1 cellular context compared by ENCODE assay signal in genomic region chr1:230708631-230709580, GRCh38.
A peak's percentile ranks its signal among the peaks of the same experiment; 100 is the strongest.
TF ChIP-seq lines count a peak whose summit lies in the region.

No MANE protein-coding gene starts in this region.

TF ChIP-seq in HepG2, 621 proteins besides CTCF, POLR2A, EP300 and RAD21 (continued from another document and continues in another):
- TF ChIP-seq, protein P1, sequence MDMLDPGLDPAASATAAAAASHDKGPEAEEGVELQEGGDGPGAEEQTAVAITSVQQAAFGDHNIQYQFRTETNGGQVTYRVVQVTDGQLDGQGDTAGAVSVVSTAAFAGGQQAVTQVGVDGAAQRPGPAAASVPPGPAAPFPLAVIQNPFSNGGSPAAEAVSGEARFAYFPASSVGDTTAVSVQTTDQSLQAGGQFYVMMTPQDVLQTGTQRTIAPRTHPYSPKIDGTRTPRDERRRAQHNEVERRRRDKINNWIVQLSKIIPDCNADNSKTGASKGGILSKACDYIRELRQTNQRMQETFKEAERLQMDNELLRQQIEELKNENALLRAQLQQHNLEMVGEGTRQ (IDR thresholded peaks at IDR 0.05; ENCODE audit: low read depth, low read length), result peak; percentile 66
- TF ChIP-seq, protein P1 (CRISPR knock-in tag; IDR thresholded peaks at IDR 0.05; ENCODE audit: borderline replicate concordance), result peak; percentile 76; the same call in 1 of the 2 replicates
- TF ChIP-seq HIVEP1 (CRISPR knock-in tag; IDR thresholded peaks at IDR 0.05) (peak; percentile 97), NFE2L2 (IDR thresholded peaks at IDR 0.05; ENCODE audit: low read length) (no peak), ZNF75D (CRISPR knock-in tag; IDR thresholded peaks at IDR 0.05; ENCODE audit: borderline replicate concordance) (no peak), ZNF12 (CRISPR knock-in tag; IDR thresholded peaks at IDR 0.05) (no peak; the same call in 1 of the 2 replicates), IRF1 (CRISPR knock-in tag; IDR thresholded peaks at IDR 0.05; ENCODE audit: low read depth) (no peak), MYNN (CRISPR knock-in tag; IDR thresholded peaks at IDR 0.05; ENCODE audit: low read depth) (no peak; the same call in 1 of the 2 replicates), NFRKB (IDR thresholded peaks at IDR 0.05) (no peak), RBM22 (optimal IDR thresholded peaks at IDR 0.05; ENCODE audit: low read length) (peak; percentile 75), TBL1XR1 (IDR thresholded peaks at IDR 0.05; ENCODE audit: borderline replicate concordance, low read length, partially characterized antibody) (peak; percentile 64), REST (IDR thresholded peaks at IDR 0.05; ENCODE audit: borderline replicate concordance in 1 of 2, low read depth in 1 of 2, low read length in 2 of 2) (peak in 1 of 2 experiments; percentile 73; a peak in 2 of 4 replicates), ZFAT (CRISPR knock-in tag; conservative IDR thresholded peaks at IDR 0.05) (no peak), RORA (CRISPR knock-in tag; IDR thresholded peaks at IDR 0.05) (peak; percentile 72; the same call in 1 of the 2 replicates), SRSF9 (IDR thresholded peaks at IDR 0.05; ENCODE audit: borderline replicate concordance, insufficient read depth, low read depth, low read length, poor library complexity, severe bottlenecking) (no peak), SMARCE1 (IDR thresholded peaks at IDR 0.05; ENCODE audit: borderline replicate concordance) (no peak), PAF1 (CRISPR knock-in tag; IDR thresholded peaks at IDR 0.05) (no peak; the same call in 1 of the 2 replicates), ZNF317 (CRISPR knock-in tag; IDR thresholded peaks at IDR 0.05) (no peak; the same call in 1 of the 2 replicates), SIN3B (IDR thresholded peaks at IDR 0.05; ENCODE audit: low read length) (peak; percentile 33; the same call in 1 of the 2 replicates), ZNF841 (CRISPR knock-in tag; IDR thresholded peaks at IDR 0.05; ENCODE audit: borderline replicate concordance) (no peak; the same call in 1 of the 2 replicates), ZNF7 (CRISPR knock-in tag; IDR thresholded peaks at IDR 0.05) (no peak), MXI1 (IDR thresholded peaks at IDR 0.05; ENCODE audit: borderline replicate concordance, low read depth, low read length) (peak; percentile 99), ZSCAN22 (CRISPR knock-in tag; IDR thresholded peaks at IDR 0.05) (no peak), ZNF790 (CRISPR knock-in tag; IDR thresholded peaks at IDR 0.05; ENCODE audit: borderline replicate concordance) (0 out of 2 replicates have a peak, but pooled peaks have one; percentile 17), ZNF691 (CRISPR knock-in tag; IDR thresholded peaks at IDR 0.05; ENCODE audit: borderline replicate concordance, low read depth) (peak; percentile 96), HNF1A (IDR thresholded peaks at IDR 0.05; ENCODE audit: low read depth) (peak; percentile 58; the same call in 1 of the 2 replicates), HNF1A (CRISPR knock-in tag; IDR thresholded peaks at IDR 0.05; ENCODE audit: borderline replicate concordance) (peak; percentile 90), SP4 (CRISPR knock-in tag; IDR thresholded peaks at IDR 0.05) (peak; percentile 78), MTF2 (CRISPR knock-in tag; IDR thresholded peaks at IDR 0.05; ENCODE audit: borderline replicate concordance) (no peak), HES4 (CRISPR knock-in tag; IDR thresholded peaks at IDR 0.05; ENCODE audit: borderline replicate concordance) (peak; percentile 69; the same call in 1 of the 2 replicates), SNRNP70 (IDR thresholded peaks at IDR 0.05; ENCODE audit: low read depth, low read length) (no peak), GZF1 (CRISPR knock-in tag; IDR thresholded peaks at IDR 0.05) (peak; percentile 67; the same call in 1 of the 2 replicates), ZBED4 (CRISPR knock-in tag; IDR thresholded peaks at IDR 0.05; ENCODE audit: borderline replicate concordance) (peak; percentile 79; the same call in 1 of the 2 replicates), HHEX (CRISPR knock-in tag; IDR thresholded peaks at IDR 0.05) (no peak), ZNF136 (CRISPR knock-in tag; IDR thresholded peaks at IDR 0.05; ENCODE audit: low read depth) (peak; percentile 81; the same call in 1 of the 2 replicates), HMGA1 (CRISPR knock-in tag; conservative IDR thresholded peaks at IDR 0.05) (no peak), ZNF160 (CRISPR knock-in tag; IDR thresholded peaks at IDR 0.05) (peak; percentile 82)
- TF ChIP-seq, protein P2, sequence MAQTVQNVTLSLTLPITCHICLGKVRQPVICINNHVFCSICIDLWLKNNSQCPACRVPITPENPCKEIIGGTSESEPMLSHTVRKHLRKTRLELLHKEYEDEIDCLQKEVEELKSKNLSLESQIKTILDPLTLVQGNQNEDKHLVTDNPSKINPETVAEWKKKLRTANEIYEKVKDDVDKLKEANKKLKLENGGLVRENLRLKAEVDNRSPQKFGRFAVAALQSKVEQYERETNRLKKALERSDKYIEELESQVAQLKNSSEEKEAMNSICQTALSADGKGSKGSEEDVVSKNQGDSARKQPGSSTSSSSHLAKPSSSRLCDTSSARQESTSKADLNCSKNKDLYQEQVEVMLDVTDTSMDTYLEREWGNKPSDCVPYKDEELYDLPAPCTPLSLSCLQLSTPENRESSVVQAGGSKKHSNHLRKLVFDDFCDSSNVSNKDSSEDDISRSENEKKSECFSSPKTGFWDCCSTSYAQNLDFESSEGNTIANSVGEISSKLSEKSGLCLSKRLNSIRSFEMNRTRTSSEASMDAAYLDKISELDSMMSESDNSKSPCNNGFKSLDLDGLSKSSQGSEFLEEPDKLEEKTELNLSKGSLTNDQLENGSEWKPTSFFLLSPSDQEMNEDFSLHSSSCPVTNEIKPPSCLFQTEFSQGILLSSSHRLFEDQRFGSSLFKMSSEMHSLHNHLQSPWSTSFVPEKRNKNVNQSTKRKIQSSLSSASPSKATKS (CRISPR knock-in tag; IDR thresholded peaks at IDR 0.05), result 0 out of 2 replicates have a peak, but pooled peaks have one; percentile 27
- TF ChIP-seq, protein P3, sequence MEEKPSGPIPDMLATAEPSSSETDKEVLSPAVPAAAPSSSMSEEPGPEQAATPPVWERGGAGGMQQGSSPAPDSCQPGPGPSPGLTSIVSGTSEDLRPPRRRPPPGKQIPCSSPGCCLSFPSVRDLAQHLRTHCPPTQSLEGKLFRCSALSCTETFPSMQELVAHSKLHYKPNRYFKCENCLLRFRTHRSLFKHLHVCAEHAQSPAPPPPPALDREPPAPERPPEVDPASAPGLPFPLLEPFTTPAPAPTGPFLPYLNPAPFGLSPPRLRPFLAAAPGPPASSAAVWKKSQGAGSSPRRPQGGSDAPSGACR (CRISPR knock-in tag; IDR thresholded peaks at IDR 0.05), result peak; percentile 84; the same call in 1 of the 2 replicates
- TF ChIP-seq, protein P4, sequence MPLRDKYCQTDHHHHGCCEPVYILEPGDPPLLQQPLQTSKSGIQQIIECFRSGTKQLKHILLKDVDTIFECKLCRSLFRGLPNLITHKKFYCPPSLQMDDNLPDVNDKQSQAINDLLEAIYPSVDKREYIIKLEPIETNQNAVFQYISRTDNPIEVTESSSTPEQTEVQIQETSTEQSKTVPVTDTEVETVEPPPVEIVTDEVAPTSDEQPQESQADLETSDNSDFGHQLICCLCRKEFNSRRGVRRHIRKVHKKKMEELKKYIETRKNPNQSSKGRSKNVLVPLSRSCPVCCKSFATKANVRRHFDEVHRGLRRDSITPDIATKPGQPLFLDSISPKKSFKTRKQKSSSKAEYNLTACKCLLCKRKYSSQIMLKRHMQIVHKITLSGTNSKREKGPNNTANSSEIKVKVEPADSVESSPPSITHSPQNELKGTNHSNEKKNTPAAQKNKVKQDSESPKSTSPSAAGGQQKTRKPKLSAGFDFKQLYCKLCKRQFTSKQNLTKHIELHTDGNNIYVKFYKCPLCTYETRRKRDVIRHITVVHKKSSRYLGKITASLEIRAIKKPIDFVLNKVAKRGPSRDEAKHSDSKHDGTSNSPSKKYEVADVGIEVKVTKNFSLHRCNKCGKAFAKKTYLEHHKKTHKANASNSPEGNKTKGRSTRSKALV (CRISPR knock-in tag; IDR thresholded peaks at IDR 0.05), result no peak
